ENCODE assay signal across 4 cellular contexts in the genomic region with DNA sequence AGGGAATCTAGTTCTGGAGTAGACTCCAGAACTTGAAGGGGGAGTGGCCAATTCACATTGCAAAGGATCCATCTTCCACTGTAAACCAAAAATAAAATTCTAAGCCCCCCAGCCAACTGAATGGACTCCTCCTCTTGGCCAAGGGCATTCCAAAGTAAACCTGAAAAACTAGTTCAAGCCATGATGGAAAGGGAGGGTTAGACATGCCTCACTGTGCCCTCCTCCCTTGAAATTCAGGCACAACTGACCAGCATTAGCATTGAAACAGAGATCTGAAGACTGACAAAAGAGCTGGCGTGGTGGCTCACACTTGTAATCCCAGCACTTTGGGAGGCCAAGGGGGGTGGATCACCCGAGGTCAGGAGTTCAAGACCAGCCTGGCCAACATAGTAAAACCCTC. TPM values are rescaled to one million over a fixed set of nuclear protein-coding genes. Genes with fewer than 3 reads are reported as not detected.
"Had no signal": no experiment of that assay in that cellular context is flagged by ENCODE, and none has a peak within 500 bp of the region (broad histone marks: within the 10 kb centered on the region; RNA-seq: fewer than 3 reads in every experiment).

No MANE protein-coding gene starts in this region.

RNA-seq across cellular contexts. Expression of a gene that starts 19.5 kb away (rescaled TPM):
- total RNA-seq: LHCN-M2, MCF 10A had no signal

RNA-seq across cellular contexts. Expression of a gene that starts 35.6 kb away (rescaled TPM):
- total RNA-seq: LHCN-M2, M059J, NCI-H460 had no signal
